ENCODE assay signal across 15 cellular contexts in genomic region chr5:156892223-156892622, GRCh38. TPM values are rescaled to one million over a fixed set of nuclear protein-coding genes. Genes with fewer than 3 reads are reported as not detected.
DNase-seq lines count a peak whose midpoint lies in the region; ATAC-seq and FAIRE-seq lines count a peak whose summit lies in the region.
"Had no signal": no experiment of that assay in that cellular context is flagged by ENCODE, and none has a peak within 500 bp of the region (broad histone marks: within the 10 kb centered on the region; RNA-seq: fewer than 3 reads in every experiment).

No MANE protein-coding gene starts in this region.

- H3K9me3 Mint-ChIP-seq in activated CD8-positive, alpha-beta memory T cell treated with anti-CD3 and anti-CD28 coated beads, Interleukin-2, amount 10 ng/mL, durations not matched to agents 7 days and 5 days (ENCODE audit: low read depth), result no peaks in the 10 kb centered on the region
- peaks cover 4% of the 10 kb centered on the region for H3K9me3 Mint-ChIP-seq in activated T-helper 1 cell treated with anti-CD3 and anti-CD28 coated beads, Interleukin-12 subunit alpha, Interleukin-12 subunit beta, Interleukin-2, Interleukin-4 antibody, amounts not matched to agents 30 ng/mL and 10 ng/mL and 1 ng/mL, durations not matched to agents 14 hours and 24 hours and 36 hours
- H3K9me3 Mint-ChIP-seq in stimulated activated memory B cell treated with anti-CD40 and anti-IgM and Interleukin-4, amounts not matched to agents 10 μg/mL and 1 μg/mL and 100 μg/mL, for 72 hours, result no peaks in the 10 kb centered on the region

- peak overlapping the region; percentile 78 for H3K27ac Mint-ChIP-seq in activated CD8-positive, alpha-beta memory T cell treated with anti-CD3 and anti-CD28 coated beads, Interleukin-2, amount 10 ng/mL, durations not matched to agents 7 days and 5 days
- H3K27ac Mint-ChIP-seq in activated T-helper 1 cell treated with anti-CD3 and anti-CD28 coated beads, Interleukin-12 subunit alpha, Interleukin-12 subunit beta, Interleukin-2, Interleukin-4 antibody, amounts not matched to agents 30 ng/mL and 10 ng/mL and 1 ng/mL, durations not matched to agents 14 hours and 24 hours and 36 hours, result peak overlapping the region; percentile 94
- peak overlapping the region; percentile 40 for H3K27ac Mint-ChIP-seq in stimulated activated memory B cell treated with anti-CD40 and anti-IgM and Interleukin-4, amounts not matched to agents 10 μg/mL and 1 μg/mL and 100 μg/mL, for 72 hours

- peak; percentile 71 for ATAC-seq in activated CD8-positive, alpha-beta memory T cell treated with anti-CD3 and anti-CD28 coated beads, Interleukin-2, amount 10 ng/mL, durations not matched to agents 7 days and 5 days
- ATAC-seq in HG03432 (IDR thresholded peaks at IDR 0.05; ENCODE audit: unreplicated experiment), result peak; percentile 37
- ATAC-seq in stimulated activated memory B cell treated with anti-CD40 and anti-IgM and Interleukin-4, amounts not matched to agents 10 μg/mL and 1 μg/mL and 100 μg/mL, for 72 hours, result no peak
- no peak for ATAC-seq in Right ventricle myocardium superior (ENCODE audit: poor library complexity)

- no peak for FAIRE-seq in urothelium cell line (lab: Jason Lieb, UNC)
- FAIRE-seq: keratinocyte had no signal

- no peak overlapping the region for H3K4me3 Mint-ChIP-seq in activated CD8-positive, alpha-beta memory T cell treated with anti-CD3 and anti-CD28 coated beads, Interleukin-2, amount 10 ng/mL, durations not matched to agents 7 days and 5 days
- peak overlapping the region; percentile 5 for H3K4me3 Mint-ChIP-seq in activated T-helper 1 cell treated with anti-CD3 and anti-CD28 coated beads, Interleukin-12 subunit alpha, Interleukin-12 subunit beta, Interleukin-2, Interleukin-4 antibody, amounts not matched to agents 30 ng/mL and 10 ng/mL and 1 ng/mL, durations not matched to agents 14 hours and 24 hours and 36 hours
- H3K4me3 Mint-ChIP-seq in stimulated activated memory B cell treated with anti-CD40 and anti-IgM and Interleukin-4, amounts not matched to agents 10 μg/mL and 1 μg/mL and 100 μg/mL, for 72 hours, result no peak overlapping the region

- H3K27me3 Mint-ChIP-seq in activated CD8-positive, alpha-beta memory T cell treated with anti-CD3 and anti-CD28 coated beads, Interleukin-2, amount 10 ng/mL, durations not matched to agents 7 days and 5 days, result no peaks in the 10 kb centered on the region
- no peaks in the 10 kb centered on the region for H3K27me3 Mint-ChIP-seq in activated T-helper 1 cell treated with anti-CD3 and anti-CD28 coated beads, Interleukin-12 subunit alpha, Interleukin-12 subunit beta, Interleukin-2, Interleukin-4 antibody, amounts not matched to agents 30 ng/mL and 10 ng/mL and 1 ng/mL, durations not matched to agents 14 hours and 24 hours and 36 hours (ENCODE audit: insufficient read depth)
- H3K27me3 Mint-ChIP-seq in stimulated activated memory B cell treated with anti-CD40 and anti-IgM and Interleukin-4, amounts not matched to agents 10 μg/mL and 1 μg/mL and 100 μg/mL, for 72 hours, result no peaks in the 10 kb centered on the region

- intact Hi-C loops in activated T-helper 1 cell treated with anti-CD3 and anti-CD28 coated beads, Interleukin-12 subunit alpha, Interleukin-12 subunit beta, Interleukin-2, Interleukin-4 antibody, amounts not matched to agents 30 ng/mL and 10 ng/mL and 1 ng/mL, durations not matched to agents 14 hours and 24 hours and 36 hours (cut with micrococcal nuclease), result loop anchor here (1.0 to 2.0 kb wide), 2 partner anchors 21 to 42 kb away; no protein-coding TSS in a partner anchor
- intact Hi-C loops in Right ventricle myocardium superior (cut with DNase I), result no loop called here

- CTCF ChIA-PET in activated CD8-positive, alpha-beta memory T cell treated with anti-CD3 and anti-CD28 coated beads, Interleukin-2, amount 10 ng/mL, durations not matched to agents 7 days and 5 days (lab: Charles Lee), result interaction anchor here (0.7 to 1.2 kb wide), 7 partner anchors 11 to 798 kb away, joined by 3 to 4 read pairs (median 3); no protein-coding TSS in a partner anchor

- no peak for DNase-seq in activated CD8-positive, alpha-beta memory T cell treated with anti-CD3 and anti-CD28 coated beads, Interleukin-2, amount 10 ng/mL, durations not matched to agents 7 days and 5 days
- no peak for DNase-seq in activated CD8-positive, alpha-beta memory T cell treated with anti-CD3 and anti-CD28 coated beads, Interleukin-2, amount 50 U/mL, for 48 hours
- no peak for DNase-seq in activated T-helper 1 cell treated with anti-CD3 and anti-CD28 coated beads, Interleukin-12 subunit alpha, Interleukin-12 subunit beta, Interleukin-2, Interleukin-4 antibody, amounts not matched to agents 30 ng/mL and 10 ng/mL and 1 ng/mL, durations not matched to agents 14 hours and 24 hours and 36 hours (ENCODE audit: low spot score)
- DNase-seq in urothelium cell line (ENCODE audit: low spot score) (no peak), Right ventricle myocardium superior (no peak), RKO (ENCODE audit: low spot score) (no peak)
- DNase-seq: activated CD4-positive, alpha-beta T cell treated with anti-CD3 and anti-CD28 coated beads for 4 hours; foreskin fibroblast; GOT3; SK-N-SH; stimulated activated CD4-positive, alpha-beta T cell treated with anti-CD3 and anti-CD28 coated beads, Interleukin-4, amount 100 ng/mL, for 24 hours; stomach had no signal

- peaks cover 9% of the 10 kb centered on the region for H3K36me3 Mint-ChIP-seq in activated CD8-positive, alpha-beta memory T cell treated with anti-CD3 and anti-CD28 coated beads, Interleukin-2, amount 10 ng/mL, durations not matched to agents 7 days and 5 days
- H3K36me3 Mint-ChIP-seq in activated T-helper 1 cell treated with anti-CD3 and anti-CD28 coated beads, Interleukin-12 subunit alpha, Interleukin-12 subunit beta, Interleukin-2, Interleukin-4 antibody, amounts not matched to agents 30 ng/mL and 10 ng/mL and 1 ng/mL, durations not matched to agents 14 hours and 24 hours and 36 hours (ENCODE audit: low read depth), result peaks cover 4% of the 10 kb centered on the region
- no peaks in the 10 kb centered on the region for H3K36me3 Mint-ChIP-seq in stimulated activated memory B cell treated with anti-CD40 and anti-IgM and Interleukin-4, amounts not matched to agents 10 μg/mL and 1 μg/mL and 100 μg/mL, for 72 hours

- peaks cover 31% of the 10 kb centered on the region for H3K4me1 Mint-ChIP-seq in activated CD8-positive, alpha-beta memory T cell treated with anti-CD3 and anti-CD28 coated beads, Interleukin-2, amount 10 ng/mL, durations not matched to agents 7 days and 5 days
- peaks cover 63% of the 10 kb centered on the region for H3K4me1 Mint-ChIP-seq in activated T-helper 1 cell treated with anti-CD3 and anti-CD28 coated beads, Interleukin-12 subunit alpha, Interleukin-12 subunit beta, Interleukin-2, Interleukin-4 antibody, amounts not matched to agents 30 ng/mL and 10 ng/mL and 1 ng/mL, durations not matched to agents 14 hours and 24 hours and 36 hours (ENCODE audit: low read depth)
- H3K4me1 Mint-ChIP-seq in stimulated activated memory B cell treated with anti-CD40 and anti-IgM and Interleukin-4, amounts not matched to agents 10 μg/mL and 1 μg/mL and 100 μg/mL, for 72 hours, result peaks cover 19% of the 10 kb centered on the region

RNA-seq across cellular contexts. Expression of gene PPP1R2B, which starts 42.1 kb away (rescaled TPM):
- total RNA-seq in activated CD8-positive, alpha-beta memory T cell treated with anti-CD3 and anti-CD28 coated beads, Interleukin-2, amount 10 ng/mL, durations not matched to agents 7 days and 5 days, result not detected
- 0.39 and 0.86 TPM in 2 replicates for total RNA-seq in activated T-helper 1 cell treated with anti-CD3 and anti-CD28 coated beads, Interleukin-12 subunit alpha, Interleukin-12 subunit beta, Interleukin-2, Interleukin-4 antibody, amounts not matched to agents 30 ng/mL and 10 ng/mL and 1 ng/mL, durations not matched to agents 14 hours and 24 hours and 36 hours
- not detected for total RNA-seq in Right ventricle myocardium superior
- total RNA-seq: stomach had no signal

Comparison
In these comparisons a context has a peak if more than half of its experiments do, and no peak if none do; other contexts are left out.
1. ATAC-seq: peak in activated CD8-positive, alpha-beta memory T cell treated with anti-CD3 and anti-CD28 coated beads, Interleukin-2, amount 10 ng/mL, durations not matched to agents 7 days and 5 days (single experiment) and HG03432 (single experiment); none in stimulated activated memory B cell treated with anti-CD40 and anti-IgM and Interleukin-4, amounts not matched to agents 10 μg/mL and 1 μg/mL and 100 μg/mL, for 72 hours (single experiment) and Right ventricle myocardium superior (single experiment).
2. H3K27ac Mint-ChIP-seq: peak in every context shown above with its lines; median percentile 94 in activated T-helper 1 cell treated with anti-CD3 and anti-CD28 coated beads, Interleukin-12 subunit alpha, Interleukin-12 subunit beta, Interleukin-2, Interleukin-4 antibody, amounts not matched to agents 30 ng/mL and 10 ng/mL and 1 ng/mL, durations not matched to agents 14 hours and 24 hours and 36 hours; 78 in activated CD8-positive, alpha-beta memory T cell treated with anti-CD3 and anti-CD28 coated beads, Interleukin-2, amount 10 ng/mL, durations not matched to agents 7 days and 5 days; 40 in stimulated activated memory B cell treated with anti-CD40 and anti-IgM and Interleukin-4, amounts not matched to agents 10 μg/mL and 1 μg/mL and 100 μg/mL, for 72 hours.